ENCODE assay signal across 26 cellular contexts in genomic region chr6:136058852-136059251, GRCh38.
DNase-seq lines count a peak whose midpoint lies in the region; ATAC-seq, FAIRE-seq and TF ChIP-seq lines count a peak whose summit lies in the region.
"Had no signal": no experiment of that assay in that cellular context is flagged by ENCODE, and none has a peak within 500 bp of the region (broad histone marks: within the 10 kb centered on the region; RNA-seq: fewer than 3 reads in every experiment).

No MANE protein-coding gene starts in this region.

- H3K27me3 ChIP-seq in left ventricle myocardium inferior (ENCODE audit: low read depth) (no peaks in the 10 kb centered on the region), right cardiac atrium (ENCODE audit: control insufficient read depth, insufficient read depth) (no peaks in the 10 kb centered on the region), PC-3 (ENCODE audit: low read length) (no peaks in the 10 kb centered on the region), aorta (ENCODE audit: control insufficient read depth in 1 of 2, insufficient read depth in 2 of 2, low read length in 1 of 2) (no peaks in the 10 kb centered on the region), small intestine (ENCODE audit: control insufficient read depth in 2 of 2, insufficient read depth in 2 of 2, low read length in 2 of 2) (no peaks in the 10 kb centered on the region), hepatocyte (no peaks in the 10 kb centered on the region)
- H3K27me3 ChIP-seq: BLaER1 treated with 17β-estradiol and CSF1 and Interleukin-3, amounts not matched to agents 10 nM and 100 nM had no signal

- H2AFZ ChIP-seq in PC-3 (ENCODE audit: low read length) (no peak overlapping the region), hepatocyte (no peak overlapping the region)

- H3K27me3 Mint-ChIP-seq in nephron (ENCODE audit: low read depth), result no peaks in the 10 kb centered on the region

- H3K27ac ChIP-seq in left ventricle myocardium inferior (replicated peaks) (peak overlapping the region; percentile 60), right cardiac atrium (ENCODE audit: low read length) (no peak overlapping the region), PC-3 (ENCODE audit: low read length) (no peak overlapping the region), aorta (ENCODE audit: low read depth in 1 of 2, low read length in 2 of 2) (no peak overlapping the region), small intestine (ENCODE audit: low read depth in 1 of 2, low read length in 1 of 2) (no peak overlapping the region), hepatocyte (no peak overlapping the region)
- H3K27ac ChIP-seq: A549; BLaER1 treated with 17β-estradiol and CSF1 and Interleukin-3, amounts not matched to agents 10 nM and 100 nM; HL-60 had no signal

- H3K9me3 Mint-ChIP-seq in nephron, result peaks cover 2% of the 10 kb centered on the region

- BruUV-seq in PC-3 (replicated peaks; lab: Mats Ljungman, UMichigan), result no TSS peak

- H4K20me1 ChIP-seq in PC-3 (ENCODE audit: low read length) (no peaks in the 10 kb centered on the region), hepatocyte (ENCODE audit: insufficient read depth, poor library complexity, severe bottlenecking) (no peaks in the 10 kb centered on the region)
- H4K20me1 ChIP-seq: BLaER1 treated with 17β-estradiol and CSF1 and Interleukin-3, amounts not matched to agents 10 nM and 100 nM had no signal

- H3K4me3 ChIP-seq in left ventricle myocardium inferior (peak overlapping the region; percentile 2), right cardiac atrium (ENCODE audit: low read length) (no peak overlapping the region), PC-3 (ENCODE audit: low read length) (no peak overlapping the region), aorta (ENCODE audit: low read length in 2 of 2) (no peak overlapping the region), small intestine (ENCODE audit: low read depth in 1 of 2, low read length in 2 of 2) (no peak overlapping the region), hepatocyte (no peak overlapping the region)
- H3K4me3 ChIP-seq: A549; BLaER1 treated with 17β-estradiol and CSF1 and Interleukin-3, amounts not matched to agents 10 nM and 100 nM; K562 had no signal

- peaks cover 51% of the 10 kb centered on the region for H3K4me1 Mint-ChIP-seq in nephron

- FAIRE-seq in small intestine (lab: Jason Lieb, UNC), result no peak
- FAIRE-seq: A549, GM19239, H1, K562 had no signal

- 81% methylated on average over 1 of the region's 1 CpG for WGBS in right cardiac atrium
- 75 to 80% methylated on average over 1 of the region's 1 CpG for WGBS in aorta, 2 donors
- whole genome bisulfite sequencing in small intestine, 3 donors, result 59 to 70% (median 65%) methylated on average over 1 of the region's 1 CpG
- 65% methylated on average over 1 of the region's 1 CpG for WGBS in hepatocyte (ENCODE audit: low lambda C conversion rate, missing lambda C conversion rate)

- H3K4me1 ChIP-seq in left ventricle myocardium inferior (peaks cover 77% of the 10 kb centered on the region), right cardiac atrium (ENCODE audit: control insufficient read depth, insufficient read depth, low read length) (peaks cover 5% of the 10 kb centered on the region), PC-3 (ENCODE audit: insufficient read depth, low read length) (no peaks in the 10 kb centered on the region), aorta (ENCODE audit: control insufficient read depth in 1 of 2, insufficient read depth in 2 of 2, low read length in 2 of 2) (peaks cover 0 to 2% of the 10 kb centered on the region in 2 donors), small intestine (ENCODE audit: control insufficient read depth in 2 of 2, insufficient read depth in 1 of 2, low read depth in 1 of 2, low read length in 1 of 2) (no peaks in the 10 kb centered on the region), hepatocyte (ENCODE audit: insufficient read depth) (no peaks in the 10 kb centered on the region)
- H3K4me1 ChIP-seq: BLaER1 treated with 17β-estradiol and CSF1 and Interleukin-3, amounts not matched to agents 10 nM and 100 nM had no signal

- intact Hi-C loops in left ventricle myocardium inferior (cut with micrococcal nuclease) (no loop called here), right cardiac atrium (cut with DNase I) (no loop called here), PC-3 (cut with micrococcal nuclease) (no loop called here), aorta (cut with DNase I) (no loop called here)

- no peaks in the 10 kb centered on the region for H3K79me2 ChIP-seq in PC-3 (ENCODE audit: low read length)
- no peaks in the 10 kb centered on the region for H3K79me2 ChIP-seq in hepatocyte

- H3K36me3 Mint-ChIP-seq in nephron (ENCODE audit: low read depth), result no peaks in the 10 kb centered on the region

- no peak overlapping the region for H3K9ac ChIP-seq in PC-3 (ENCODE audit: low read length)
- H3K9ac ChIP-seq: BLaER1 treated with 17β-estradiol and CSF1 and Interleukin-3, amounts not matched to agents 10 nM and 100 nM had no signal

- no peak overlapping the region for H3K4me2 ChIP-seq in PC-3 (ENCODE audit: low read length)
- no peak overlapping the region for H3K4me2 ChIP-seq in hepatocyte
- H3K4me2 ChIP-seq: A549; BLaER1 treated with 17β-estradiol and CSF1 and Interleukin-3, amounts not matched to agents 10 nM and 100 nM had no signal

- no peaks in the 10 kb centered on the region for H3F3A ChIP-seq in PC-3 (ENCODE audit: low read length, unreplicated experiment)

- H3K36me3 ChIP-seq in left ventricle myocardium inferior, result no peaks in the 10 kb centered on the region
- no peaks in the 10 kb centered on the region for H3K36me3 ChIP-seq in PC-3 (ENCODE audit: low read depth, low read length)
- no peaks in the 10 kb centered on the region for H3K36me3 ChIP-seq in aorta (ENCODE audit: control insufficient read depth in 1 of 2, insufficient read depth in 2 of 2, low read length in 1 of 2)
- no peaks in the 10 kb centered on the region for H3K36me3 ChIP-seq in small intestine (ENCODE audit: control insufficient read depth in 2 of 2, insufficient read depth in 2 of 2, low read length in 2 of 2)
- no peaks in the 10 kb centered on the region for H3K36me3 ChIP-seq in hepatocyte (replicated peaks; ENCODE audit: insufficient read depth, low read depth)
- H3K36me3 ChIP-seq: BLaER1 treated with 17β-estradiol and CSF1 and Interleukin-3, amounts not matched to agents 10 nM and 100 nM had no signal

- no peak for DNase-seq in left ventricle myocardium inferior
- DNase-seq in right cardiac atrium, result no peak
- DNase-seq in PC-3, result peak; percentile 6
- no peak for DNase-seq in aorta
- DNase-seq in small intestine, result no peak
- no peak for DNase-seq in hepatocyte (ENCODE audit: low spot score)
- DNase-seq: AML-193; CD4-positive, alpha-beta T cell; Kasumi-1; NCI-H1105 treated with DMSO at 0.1 percent for 48 hours; NCI-H146; NCI-H1930; NCI-H2107; NCI-H526; NCI-H82; NK-92 treated with Interleukin-12 subunit alpha and Interleukin-12 subunit beta, amount 100 ng/mL, for 24 hours; RPMI8226; SHP77 treated with DMSO at 0.1 percent for 48 hours had no signal

- POLR2A ChIA-PET in PC-3 (lab: Charles Lee; ENCODE audit: unreplicated experiment), result no interaction called here

- H3K9me3 ChIP-seq in left ventricle myocardium inferior (replicated peaks) (no peaks in the 10 kb centered on the region), right cardiac atrium (ENCODE audit: control insufficient read depth, low read length) (no peaks in the 10 kb centered on the region), PC-3 (ENCODE audit: low read length) (no peaks in the 10 kb centered on the region), aorta (ENCODE audit: control insufficient read depth, low read length) (no peaks in the 10 kb centered on the region), small intestine (ENCODE audit: control insufficient read depth, low read depth) (no peaks in the 10 kb centered on the region), hepatocyte (ENCODE audit: low read depth) (no peaks in the 10 kb centered on the region)
- H3K9me3 ChIP-seq: A549; BLaER1 treated with 17β-estradiol and CSF1 and Interleukin-3, amounts not matched to agents 10 nM and 100 nM had no signal

- no peak overlapping the region for H3K4me3 Mint-ChIP-seq in nephron
- H3K4me3 Mint-ChIP-seq: CD4-positive, alpha-beta T cell had no signal

- no peaks in the 10 kb centered on the region for H3K9me2 ChIP-seq in PC-3 (replicated peaks; ENCODE audit: low read length)
- H3K9me2 ChIP-seq in hepatocyte (replicated peaks; ENCODE audit: insufficient read depth), result no peaks in the 10 kb centered on the region

- TF ChIP-seq CTCF in left ventricle myocardium inferior (IDR thresholded peaks at IDR 0.05; ENCODE audit: borderline replicate concordance), result no peak
- no peak for TF ChIP-seq CTCF in PC-3 (conservative IDR thresholded peaks at IDR 0.05; ENCODE audit: low read depth, low read length)
- no peak for TF ChIP-seq CTCF in nephron (IDR thresholded peaks at IDR 0.05; ENCODE audit: unreplicated experiment in 3 of 3)
- TF ChIP-seq CTCF in hepatocyte (IDR thresholded peaks at IDR 0.05; ENCODE audit: poor library complexity), result no peak

- ATAC-seq in right cardiac atrium, result no peak
- no peak for ATAC-seq in PC-3
- no peak for ATAC-seq in aorta (ENCODE audit: low FRiP score)
- ATAC-seq: A549, HCT116, K562 had no signal

- CTCF ChIA-PET in PC-3 (lab: Charles Lee), result no interaction called here

- peak overlapping the region in 2 of 3 experiments; percentile 3 to 42 for H3K27ac Mint-ChIP-seq in nephron
- H3K27ac Mint-ChIP-seq: CD4-positive, alpha-beta T cell had no signal
